ENCODE assay signal across 16 cellular contexts in the genomic region with DNA sequence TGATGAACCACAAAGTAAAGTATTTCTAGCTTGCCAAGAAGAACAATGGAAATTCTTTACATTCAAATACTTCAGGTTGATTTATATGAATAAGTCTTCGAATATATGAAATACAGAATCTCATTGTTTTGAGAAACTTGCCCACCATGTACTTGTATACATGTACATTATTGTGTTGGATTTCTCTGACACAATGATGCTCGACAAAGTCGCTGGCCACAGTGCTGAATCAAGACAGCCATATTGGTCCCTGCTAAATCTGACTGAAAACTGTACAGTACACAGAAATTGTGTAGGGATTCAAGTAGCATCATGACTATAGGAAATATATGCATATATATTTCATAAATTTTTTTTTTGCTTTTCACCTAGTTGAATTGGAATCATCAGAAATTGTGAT. TPM values are rescaled to one million over a fixed set of nuclear protein-coding genes. Genes with fewer than 3 reads are reported as not detected.
DNase-seq lines count a peak whose midpoint lies in the region; ATAC-seq and TF ChIP-seq lines count a peak whose summit lies in the region.
"Had no signal": no experiment of that assay in that cellular context is flagged by ENCODE, and none has a peak within 500 bp of the region (broad histone marks: within the 10 kb centered on the region; RNA-seq: fewer than 3 reads in every experiment).

No MANE protein-coding gene starts in this region.

- peaks cover 26% of the 10 kb centered on the region for H3K27me3 Mint-ChIP-seq in activated CD8-positive, alpha-beta T cell treated with anti-CD3 and anti-CD28 coated beads, Interleukin-2, amount 10 ng/mL, durations not matched to agents 7 days and 5 days (ENCODE audit: low read depth)
- H3K27me3 Mint-ChIP-seq in glutamatergic neuron (ENCODE audit: unreplicated experiment): peaks cover 14% of the 10 kb centered on the region
- H3K27me3 Mint-ChIP-seq in T-cell: peaks cover 33 to 42% of the 10 kb centered on the region in 2 donors

- no peaks in the 10 kb centered on the region for H3K9me2 ChIP-seq in Karpas-422 (replicated peaks; ENCODE audit: insufficient read depth, low read length)

- TF ChIP-seq CTCF in glutamatergic neuron (IDR thresholded peaks at IDR 0.05; ENCODE audit: partially characterized antibody, unreplicated experiment): no peak

- no peak for ATAC-seq in activated CD8-positive, alpha-beta T cell treated with anti-CD3 and anti-CD28 coated beads, Interleukin-2, amount 10 ng/mL, durations not matched to agents 7 days and 5 days
- ATAC-seq in T-cell (replicated peaks in 1 of 4): no peak
- no peak for ATAC-seq in GM18858 (IDR thresholded peaks at IDR 0.05; ENCODE audit: unreplicated experiment)
- no peak for ATAC-seq in GM18517 (IDR thresholded peaks at IDR 0.05; ENCODE audit: unreplicated experiment)
- ATAC-seq: stimulated activated naive CD8-positive, alpha-beta T cell treated with anti-CD3 and anti-CD28 coated beads, Interleukin-15, amount 100 ng/mL, for 72 hours had no signal

- H3K36me3 ChIP-seq in Karpas-422 (ENCODE audit: insufficient read depth, low read length): no peaks in the 10 kb centered on the region
- H3K36me3 ChIP-seq: esophagus squamous epithelium had no signal

- POLR2A ChIA-PET in activated CD8-positive, alpha-beta T cell treated with anti-CD3 and anti-CD28 coated beads, Interleukin-2, amount 10 ng/mL, durations not matched to agents 7 days and 5 days (lab: Charles Lee): no interaction called here
- POLR2A ChIA-PET in T-cell (lab: Charles Lee): no interaction called here

- peaks cover 10% of the 10 kb centered on the region for H3K4me1 Mint-ChIP-seq in activated CD8-positive, alpha-beta T cell treated with anti-CD3 and anti-CD28 coated beads, Interleukin-2, amount 10 ng/mL, durations not matched to agents 7 days and 5 days (ENCODE audit: low read depth)
- peaks cover 16% of the 10 kb centered on the region for H3K4me1 Mint-ChIP-seq in glutamatergic neuron (ENCODE audit: low read depth, unreplicated experiment)
- H3K4me1 Mint-ChIP-seq in T-cell: peaks cover 0 to 10% (median 8%) of the 10 kb centered on the region in 3 donors

- H3K4me3 ChIP-seq in Karpas-422 (ENCODE audit: low read length): no peak overlapping the region
- H3K4me3 ChIP-seq: esophagus squamous epithelium had no signal

- H3K9me3 Mint-ChIP-seq in activated CD8-positive, alpha-beta T cell treated with anti-CD3 and anti-CD28 coated beads, Interleukin-2, amount 10 ng/mL, durations not matched to agents 7 days and 5 days (ENCODE audit: insufficient read depth): no peaks in the 10 kb centered on the region
- H3K9me3 Mint-ChIP-seq in glutamatergic neuron (ENCODE audit: unreplicated experiment) (peaks cover 11% of the 10 kb centered on the region), T-cell (peaks cover 0 to 4% (median 2%) of the 10 kb centered on the region in 3 donors)
- H3K9me3 Mint-ChIP-seq: stimulated activated naive CD8-positive, alpha-beta T cell treated with anti-CD3 and anti-CD28 coated beads, Interleukin-15, amount 100 ng/mL, for 72 hours had no signal

- peaks cover 9% of the 10 kb centered on the region for H3K36me3 Mint-ChIP-seq in activated CD8-positive, alpha-beta T cell treated with anti-CD3 and anti-CD28 coated beads, Interleukin-2, amount 10 ng/mL, durations not matched to agents 7 days and 5 days (ENCODE audit: low read depth)
- H3K36me3 Mint-ChIP-seq in glutamatergic neuron (ENCODE audit: unreplicated experiment) (no peaks in the 10 kb centered on the region), T-cell (no peaks in the 10 kb centered on the region)

- no peaks in the 10 kb centered on the region for H3K4me1 ChIP-seq in Karpas-422 (ENCODE audit: low read length)

- H3K27me3 ChIP-seq in Karpas-422 (ENCODE audit: low read length): no peaks in the 10 kb centered on the region

- H3K4me3 Mint-ChIP-seq in activated CD8-positive, alpha-beta T cell treated with anti-CD3 and anti-CD28 coated beads, Interleukin-2, amount 10 ng/mL, durations not matched to agents 7 days and 5 days: no peak overlapping the region
- H3K4me3 Mint-ChIP-seq in glutamatergic neuron (ENCODE audit: unreplicated experiment) (peak overlapping the region; percentile 38), T-cell (no peak overlapping the region)
- H3K4me3 Mint-ChIP-seq: stimulated activated naive CD8-positive, alpha-beta T cell treated with anti-CD3 and anti-CD28 coated beads, Interleukin-15, amount 100 ng/mL, for 72 hours had no signal

- H3K4me2 ChIP-seq in Karpas-422 (ENCODE audit: low read depth, low read length, poor library complexity, severe bottlenecking): no peak overlapping the region

- no peak overlapping the region for H3K27ac ChIP-seq in Karpas-422 (ENCODE audit: low read length)
- H3K27ac ChIP-seq: esophagus squamous epithelium had no signal

- H3K9me3 ChIP-seq in Karpas-422 (ENCODE audit: low read length): no peaks in the 10 kb centered on the region

- no peaks in the 10 kb centered on the region for H3K79me2 ChIP-seq in Karpas-422 (ENCODE audit: low read length)

- CTCF ChIA-PET in activated CD8-positive, alpha-beta T cell treated with anti-CD3 and anti-CD28 coated beads, Interleukin-2, amount 10 ng/mL, durations not matched to agents 7 days and 5 days (lab: Charles Lee): no interaction called here
- CTCF ChIA-PET in T-cell (lab: Charles Lee): no interaction called here

- no peak overlapping the region for H3K9ac ChIP-seq in Karpas-422 (ENCODE audit: low read length)

- no peak overlapping the region for H2AFZ ChIP-seq in Karpas-422 (ENCODE audit: low read length)

- peak; percentile 25 for DNase-seq in Daoy (ENCODE audit: low read depth)
- peak; percentile 50 for DNase-seq in Karpas-422
- DNase-seq in activated CD8-positive, alpha-beta T cell treated with anti-CD3 and anti-CD28 coated beads, Interleukin-2, amount 10 ng/mL, durations not matched to agents 7 days and 5 days: peak; percentile 25
- DNase-seq in glutamatergic neuron: no peak
- DNase-seq in T-cell: no peak
- DNase-seq in OCI-M2 (lab: John Stamatoyannopoulos, UW; ENCODE audit: unreplicated experiment): no peak
- DNase-seq: aorta; esophagus squamous epithelium; kidney glomerular epithelial cell; NCI-H1105; stimulated activated CD4-positive, alpha-beta T cell treated with anti-CD3 and anti-CD28 coated beads, Interleukin-2, amount 100 ng/mL, for 48 hours; stimulated activated naive CD8-positive, alpha-beta T cell treated with anti-CD3 and anti-CD28 coated beads, Interleukin-15, amount 100 ng/mL, for 72 hours had no signal

- H4K20me1 ChIP-seq in Karpas-422 (ENCODE audit: insufficient read depth, low read depth, low read length): no peaks in the 10 kb centered on the region

- H3K27ac Mint-ChIP-seq in activated CD8-positive, alpha-beta T cell treated with anti-CD3 and anti-CD28 coated beads, Interleukin-2, amount 10 ng/mL, durations not matched to agents 7 days and 5 days: no peak overlapping the region
- peak overlapping the region; percentile 52 for H3K27ac Mint-ChIP-seq in glutamatergic neuron (ENCODE audit: unreplicated experiment)
- no peak overlapping the region for H3K27ac Mint-ChIP-seq in T-cell
- H3K27ac Mint-ChIP-seq: stimulated activated naive CD8-positive, alpha-beta T cell treated with anti-CD3 and anti-CD28 coated beads, Interleukin-15, amount 100 ng/mL, for 72 hours had no signal

RNA-seq across cellular contexts. Expression of a gene that starts 13.1 kb away (rescaled TPM):
- 6.5 and 7.3 TPM in 2 replicates for total RNA-seq in Daoy (2014; rRNA removed; shearing (Covaris generic))
- 9.5 and 21.4 TPM in 2 replicates for total RNA-seq in Karpas-422 (2014; rRNA removed; shearing (Covaris generic); ENCODE audit: low replicate concordance)
- total RNA-seq in activated CD8-positive, alpha-beta T cell treated with anti-CD3 and anti-CD28 coated beads, Interleukin-2, amount 10 ng/mL, durations not matched to agents 7 days and 5 days: not detected
- 105 TPM for total RNA-seq in glutamatergic neuron (ENCODE audit: unreplicated experiment)
- total RNA-seq in T-cell: under 1 TPM in 3 of 5 donors, not detected in 2; 0.20 to 0.41 (median 0.22) TPM
- total RNA-seq: aorta; esophagus squamous epithelium; omental fat pad; T-helper 1 cell treated with Interleukin-12 subunit alpha and Interleukin-12 subunit beta and Interleukin-4 antibody, amounts not matched to agents 30 ng/mL and 1 ng/mL, for 36 hours had no signal

Comparison
In these comparisons a context has a peak if more than half of its experiments do, and no peak if none do; other contexts are left out.
1. DNase-seq: peak in Daoy (single experiment), Karpas-422 (single experiment) and activated CD8-positive, alpha-beta T cell treated with anti-CD3 and anti-CD28 coated beads, Interleukin-2, amount 10 ng/mL, durations not matched to agents 7 days and 5 days (single experiment); none in glutamatergic neuron (single experiment), T-cell (0 of 34) and OCI-M2 (single experiment).